Comparison of ENCODE assay signal across 1 cellular context in genomic region chr2:168843253-168843652, GRCh38.
A peak's percentile ranks its signal among the peaks of the same experiment; 100 is the strongest.
TF ChIP-seq lines count a peak whose summit lies in the region.

No MANE protein-coding gene starts in this region.

TF ChIP-seq in A549, 52 proteins besides CTCF, POLR2A, EP300 and RAD21:
- TF ChIP-seq REST (IDR thresholded peaks at IDR 0.05), result no peak
- TF ChIP-seq FOSL2 (IDR thresholded peaks at IDR 0.05), result no peak
- TF ChIP-seq FOSL2 (CRISPR knock-in tag; IDR thresholded peaks at IDR 0.05), result peak; percentile 45
- TF ChIP-seq RARB (CRISPR knock-in tag; IDR thresholded peaks at IDR 0.05), result no peak
